In the genomic region with DNA sequence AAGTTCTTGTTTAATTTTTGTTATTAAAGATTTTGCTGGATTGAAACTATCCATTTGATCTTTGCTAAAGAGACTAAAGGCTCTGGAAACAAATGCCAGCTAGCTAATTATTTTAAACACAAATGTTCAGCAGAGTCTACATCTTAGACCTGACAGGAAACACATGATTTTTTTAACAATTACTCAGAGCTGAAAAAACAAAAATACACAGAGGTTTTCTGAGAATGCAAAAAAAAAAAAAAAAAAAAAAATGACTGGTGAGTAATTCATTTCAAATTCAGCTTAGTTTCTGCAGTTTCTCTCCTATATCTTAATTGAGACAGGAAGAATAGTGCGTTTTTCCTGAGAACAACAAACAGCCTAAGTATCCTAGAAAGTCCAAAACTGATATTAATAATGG, we compare ENCODE assay signal across 15 cellular contexts.
"Had no signal": no experiment of that assay in that cellular context is flagged by ENCODE, and none has a peak within 500 bp of the region (broad histone marks: within the 10 kb centered on the region; RNA-seq: fewer than 3 reads in every experiment).

No MANE protein-coding gene starts in this region.

- DNase-seq: activated CD4-positive, alpha-beta memory T cell treated with anti-CD3 and anti-CD28 coated beads, Interleukin-2, amount 10 ng/mL, durations not matched to agents 7 days and 5 days; activated CD4-positive, alpha-beta T cell treated with anti-CD3 and anti-CD28 coated beads for 36 hours; activated CD8-positive, alpha-beta memory T cell treated with anti-CD3 and anti-CD28 coated beads, Interleukin-2, amount 50 U/mL, for 48 hours; activated naive CD4-positive, alpha-beta T cell; body of pancreas; effector memory CD8-positive, alpha-beta T cell; gastrocnemius medialis; kidney; left ventricle myocardium superior; T-helper 1 cell; tibial artery had no signal

- H3K9me3 ChIP-seq: body of pancreas, gastrocnemius medialis, tibial artery had no signal

- H3K9me3 Mint-ChIP-seq: activated CD4-positive, alpha-beta memory T cell treated with anti-CD3 and anti-CD28 coated beads, Interleukin-2, amount 10 ng/mL, durations not matched to agents 7 days and 5 days; dendritic cell treated with granulocyte-macrophage colony-stimulating factor and Interleukin-4, amounts not matched to agents 40 ng/mL and 50 ng/mL, for 4 days; effector memory CD8-positive, alpha-beta T cell; neural crest cell had no signal

- H3K27ac ChIP-seq: body of pancreas, gastrocnemius medialis, parathyroid adenoma, tibial artery, VCaP had no signal

- H3K27ac Mint-ChIP-seq: activated CD4-positive, alpha-beta memory T cell treated with anti-CD3 and anti-CD28 coated beads, Interleukin-2, amount 10 ng/mL, durations not matched to agents 7 days and 5 days; activated CD4-positive, alpha-beta T cell treated with anti-CD3 and anti-CD28 coated beads for 36 hours; dendritic cell treated with granulocyte-macrophage colony-stimulating factor and Interleukin-4, amounts not matched to agents 40 ng/mL and 50 ng/mL, for 4 days; effector memory CD8-positive, alpha-beta T cell had no signal

- H3K4me1 Mint-ChIP-seq: activated CD4-positive, alpha-beta memory T cell treated with anti-CD3 and anti-CD28 coated beads, Interleukin-2, amount 10 ng/mL, durations not matched to agents 7 days and 5 days; activated CD4-positive, alpha-beta T cell treated with anti-CD3 and anti-CD28 coated beads for 36 hours had no signal

- H3K27me3 ChIP-seq: body of pancreas, gastrocnemius medialis, tibial artery had no signal

- H3K4me3 ChIP-seq: body of pancreas, gastrocnemius medialis, tibial artery had no signal

- H3K4me3 Mint-ChIP-seq: activated CD4-positive, alpha-beta memory T cell treated with anti-CD3 and anti-CD28 coated beads, Interleukin-2, amount 10 ng/mL, durations not matched to agents 7 days and 5 days; activated CD4-positive, alpha-beta T cell treated with anti-CD3 and anti-CD28 coated beads for 36 hours; dendritic cell treated with granulocyte-macrophage colony-stimulating factor and Interleukin-4, amounts not matched to agents 40 ng/mL and 50 ng/mL, for 4 days; effector memory CD8-positive, alpha-beta T cell; neural crest cell had no signal

- H3K27me3 Mint-ChIP-seq: activated CD4-positive, alpha-beta memory T cell treated with anti-CD3 and anti-CD28 coated beads, Interleukin-2, amount 10 ng/mL, durations not matched to agents 7 days and 5 days; activated CD4-positive, alpha-beta T cell treated with anti-CD3 and anti-CD28 coated beads for 36 hours; dendritic cell treated with granulocyte-macrophage colony-stimulating factor and Interleukin-4, amounts not matched to agents 40 ng/mL and 50 ng/mL, for 4 days; effector memory CD8-positive, alpha-beta T cell had no signal

- H3K36me3 ChIP-seq: gastrocnemius medialis, tibial artery had no signal

- ATAC-seq: activated CD4-positive, alpha-beta T cell treated with anti-CD3 and anti-CD28 coated beads for 36 hours; body of pancreas; effector memory CD8-positive, alpha-beta T cell; gastrocnemius medialis; left ventricle myocardium superior had no signal

- H3K4me1 ChIP-seq: body of pancreas, gastrocnemius medialis, parathyroid adenoma had no signal
